13 cellular contexts compared by ENCODE assay signal in the genomic region with DNA sequence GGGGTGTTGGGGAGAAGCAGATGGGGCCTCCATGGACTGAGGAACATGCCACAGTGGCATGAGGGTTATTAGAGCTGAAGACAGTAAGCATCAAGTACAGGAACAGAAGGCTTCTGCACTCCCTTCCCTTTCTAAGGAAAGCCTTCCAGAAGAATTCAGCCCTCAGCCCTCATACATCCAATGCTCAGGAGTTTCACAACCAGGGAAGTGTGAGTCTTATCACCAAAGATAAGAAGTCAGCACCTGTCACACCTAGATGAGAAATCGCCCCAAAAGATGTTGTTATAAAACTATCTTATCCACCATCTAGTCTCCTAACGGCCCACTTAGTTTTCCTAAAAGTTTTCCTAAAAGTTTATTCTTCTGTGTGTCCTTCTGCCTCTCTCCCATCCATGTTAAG.
DNase-seq lines count a peak whose midpoint lies in the region; ATAC-seq and TF ChIP-seq lines count a peak whose summit lies in the region.
"Had no signal": no experiment of that assay in that cellular context is flagged by ENCODE, and none has a peak within 500 bp of the region (broad histone marks: within the 10 kb centered on the region; RNA-seq: fewer than 3 reads in every experiment).

No MANE protein-coding gene starts in this region.

- H3K36me3 Mint-ChIP-seq in T-helper 17 cell (ENCODE audit: low read depth) = peaks cover 3% of the 10 kb centered on the region
- H3K36me3 Mint-ChIP-seq in naive B cell = peaks cover 26 to 37% of the 10 kb centered on the region in 2 donors

- H3K4me1 ChIP-seq in BLaER1 (peaks cover 59% of the 10 kb centered on the region), DND-41 (ENCODE audit: insufficient read depth, low read length) (peaks cover 100% of the 10 kb centered on the region)
- H3K4me1 ChIP-seq: BE2C had no signal

- peak overlapping the region; percentile 38; the same call in 1 of the 2 replicates for H3K9ac ChIP-seq in BLaER1
- peak overlapping the region; percentile 67 for H3K9ac ChIP-seq in DND-41 (ENCODE audit: low read depth, low read length)

- H3K4me3 Mint-ChIP-seq in T-helper 17 cell (peak overlapping the region; percentile 53), naive B cell (peak overlapping the region in 3 of 8 donors; percentile 59 to 80 (median 63))
- H3K4me3 Mint-ChIP-seq: H9 had no signal

- no peak for TF ChIP-seq CTCF in DND-41 (IDR thresholded peaks at IDR 0.05; ENCODE audit: borderline replicate concordance, extremely low read depth, low read length, poor library complexity, severe bottlenecking)

- ATAC-seq in DND-41 (ENCODE audit: insufficient read depth, low read depth) = no peak
- ATAC-seq in T-helper 17 cell = no peak
- ATAC-seq in naive B cell (ENCODE audit: low read depth in 2 of 2) = no peak
- no peak for ATAC-seq in HG02642 (IDR thresholded peaks at IDR 0.05; ENCODE audit: poor library complexity, unreplicated experiment)

- H3K36me3 ChIP-seq in BLaER1 (peaks cover 77% of the 10 kb centered on the region), DND-41 (ENCODE audit: insufficient read depth, low read length) (peaks cover 50% of the 10 kb centered on the region)
- H3K36me3 ChIP-seq: BE2C had no signal

- H4K20me1 ChIP-seq in BLaER1 = no peaks in the 10 kb centered on the region
- no peaks in the 10 kb centered on the region for H4K20me1 ChIP-seq in DND-41 (ENCODE audit: insufficient read depth, low read length)

- H3K27ac ChIP-seq in BLaER1 (peak overlapping the region; percentile 67), DND-41 (ENCODE audit: low read length) (peak overlapping the region; percentile 100)

- peaks cover 24% of the 10 kb centered on the region for H3K4me1 Mint-ChIP-seq in T-helper 17 cell
- H3K4me1 Mint-ChIP-seq in naive B cell = peaks cover 26 to 46% (median 27%) of the 10 kb centered on the region in 3 donors

- H3K4me3 ChIP-seq in BLaER1 (no peak overlapping the region), DND-41 (ENCODE audit: low read depth in 1 of 2, low read length in 2 of 2) (peak overlapping the region in 1 of 2 experiments; percentile 44; a peak in 1 of 4 replicates)

- H3K9me3 ChIP-seq in BLaER1 = peaks cover 29% of the 10 kb centered on the region
- no peaks in the 10 kb centered on the region for H3K9me3 ChIP-seq in DND-41 (ENCODE audit: insufficient read depth, low read length, severe bottlenecking)
- no peaks in the 10 kb centered on the region for H3K9me3 ChIP-seq in T-helper 17 cell (ENCODE audit: control insufficient read depth, low read length, poor library complexity, severe bottlenecking)
- H3K9me3 ChIP-seq: BE2C had no signal

- no peaks in the 10 kb centered on the region for H3K9me3 Mint-ChIP-seq in naive B cell

- H3K27me3 ChIP-seq in BLaER1 = no peaks in the 10 kb centered on the region
- H3K27me3 ChIP-seq in DND-41 (ENCODE audit: insufficient read depth, low read length, poor library complexity) = no peaks in the 10 kb centered on the region
- H3K27me3 ChIP-seq: BE2C had no signal

- peaks cover 90% of the 10 kb centered on the region for H3K79me2 ChIP-seq in DND-41 (ENCODE audit: insufficient read depth, low read length)

- no peaks in the 10 kb centered on the region for H3K27me3 Mint-ChIP-seq in T-helper 17 cell
- H3K27me3 Mint-ChIP-seq in naive B cell = no peaks in the 10 kb centered on the region

- peak overlapping the region; percentile 75 for H3K4me2 ChIP-seq in BLaER1
- peak overlapping the region; percentile 49 for H3K4me2 ChIP-seq in DND-41 (ENCODE audit: insufficient read depth, low read length)

- DNase-seq in DND-41 (no peak), T-helper 17 cell (no peak), naive B cell (no peak), kidney tubule cell (ENCODE audit: low spot score) (no peak), cardiac septum (ENCODE audit: low spot score) (no peak), cortex of kidney (lab: John Stamatoyannopoulos, UW) (no peak)
- DNase-seq: NCI-H1694 treated with DMSO at 0.1 percent for 48 hours, NCI-H510A treated with DMSO at 0.1 percent for 48 hours, NCI-H774 had no signal

- intact Hi-C loops in cardiac septum (cut with DNase I) = no loop called here

- no peak overlapping the region for H3K27ac Mint-ChIP-seq in T-helper 17 cell
- H3K27ac Mint-ChIP-seq in naive B cell = peak overlapping the region in 5 of 6 donors; percentile 54 to 88 (median 78)

- H2AFZ ChIP-seq in DND-41 (ENCODE audit: low read depth, low read length) = no peak overlapping the region
